In genomic region chr7:103710247-103710646, GRCh38 we compare ENCODE assay signal across 33 cellular contexts.
A peak's percentile ranks its signal among the peaks of the same experiment; 100 is the strongest.
DNase-seq lines count a peak whose midpoint lies in the region; ATAC-seq, FAIRE-seq and TF ChIP-seq lines count a peak whose summit lies in the region.
"Had no signal": no experiment of that assay in that cellular context is flagged by ENCODE, and none has a peak within 500 bp of the region (broad histone marks: within the 10 kb centered on the region; RNA-seq: fewer than 3 reads in every experiment).

No MANE protein-coding gene starts in this region.

- no peaks in the 10 kb centered on the region for H3K36me3 Mint-ChIP-seq in astrocyte (ENCODE audit: low read depth, unreplicated experiment)
- H3K36me3 Mint-ChIP-seq: activated CD4-positive, alpha-beta memory T cell treated with anti-CD3 and anti-CD28 coated beads for 36 hours; activated naive CD8-positive, alpha-beta T cell treated with anti-CD3 and anti-CD28 coated beads for 36 hours; naive thymus-derived CD8-positive, alpha-beta T cell; T-cell had no signal

- H4K8ac ChIP-seq in mesenchymal stem cell (ENCODE audit: low read length): no peak overlapping the region

- H3K4me1 Mint-ChIP-seq in astrocyte (ENCODE audit: low read depth, unreplicated experiment): no peaks in the 10 kb centered on the region
- H3K4me1 Mint-ChIP-seq: activated naive CD8-positive, alpha-beta T cell treated with anti-CD3 and anti-CD28 coated beads for 36 hours; GM23338; naive thymus-derived CD8-positive, alpha-beta T cell; T-cell had no signal

- H3K27me3 ChIP-seq in astrocyte (ENCODE audit: insufficient read depth, low read length) (no peaks in the 10 kb centered on the region), mesenchymal stem cell (ENCODE audit: control insufficient read depth in 1 of 2, insufficient read depth in 1 of 2, low read length in 2 of 2) (no peaks in the 10 kb centered on the region)
- H3K27me3 ChIP-seq: BLaER1 treated with 17β-estradiol and CSF1 and Interleukin-3, amounts not matched to agents 10 nM and 100 nM; SJCRH30 had no signal

- ATAC-seq in HG03280 (IDR thresholded peaks at IDR 0.05; ENCODE audit: unreplicated experiment) (no peak), HG03045 (IDR thresholded peaks at IDR 0.05; ENCODE audit: unreplicated experiment) (no peak)
- ATAC-seq: GM23338; naive thymus-derived CD8-positive, alpha-beta T cell; psoas muscle; T-cell had no signal

- H2BK12ac ChIP-seq in mesenchymal stem cell (ENCODE audit: low read length in 2 of 2): no peak overlapping the region

- H3K9ac ChIP-seq in astrocyte (ENCODE audit: low read length) (no peak overlapping the region), mesenchymal stem cell (ENCODE audit: low read length) (peak overlapping the region; percentile 72)
- H3K9ac ChIP-seq: BLaER1 treated with 17β-estradiol and CSF1 and Interleukin-3, amounts not matched to agents 10 nM and 100 nM had no signal

- TF ChIP-seq CTCF in AG04449 (IDR thresholded peaks at IDR 0.05; ENCODE audit: insufficient read depth, low read length, missing control alignments) (no peak), astrocyte (IDR thresholded peaks at IDR 0.05; ENCODE audit: insufficient read depth, low read depth, low read length) (no peak)

- H3K27ac Mint-ChIP-seq in astrocyte (ENCODE audit: unreplicated experiment): no peak overlapping the region
- H3K27ac Mint-ChIP-seq: activated CD4-positive, alpha-beta memory T cell treated with anti-CD3 and anti-CD28 coated beads for 36 hours; activated naive CD8-positive, alpha-beta T cell treated with anti-CD3 and anti-CD28 coated beads for 36 hours; activated T-helper 2 cell treated with anti-CD3 and anti-CD28 coated beads, Interferon-gamma antibody, Interleukin-2, Interleukin-4, amounts not matched to agents 10 μg/mL and 5 μg/mL and 100 μg/mL, durations not matched to agents 14 hours and 24 hours and 36 hours; GM23338; naive thymus-derived CD8-positive, alpha-beta T cell; stimulated activated naive CD8-positive, alpha-beta T cell treated with anti-CD3 and anti-CD28 coated beads, Interleukin-15, Interleukin-2, amounts not matched to agents 100 ng/mL and 50 ng/mL, for 24 hours; T-cell had no signal

- no peaks in the 10 kb centered on the region for H3K79me2 ChIP-seq in astrocyte (ENCODE audit: insufficient read depth, low read length)

- H4K91ac ChIP-seq in mesenchymal stem cell (ENCODE audit: low read length): no peak overlapping the region

- H3K23ac ChIP-seq in mesenchymal stem cell (ENCODE audit: low read length in 2 of 2): no peak overlapping the region

- H3K27me3 Mint-ChIP-seq in astrocyte (ENCODE audit: low read depth, unreplicated experiment): no peaks in the 10 kb centered on the region
- H3K27me3 Mint-ChIP-seq: activated CD4-positive, alpha-beta memory T cell treated with anti-CD3 and anti-CD28 coated beads for 36 hours; stimulated activated naive CD8-positive, alpha-beta T cell treated with anti-CD3 and anti-CD28 coated beads, Interleukin-15, Interleukin-2, amounts not matched to agents 100 ng/mL and 50 ng/mL, for 24 hours had no signal

- peak; percentile 5 for DNase-seq in AG04449 (ENCODE audit: low read depth, low spot score)
- DNase-seq in HT1080 (ENCODE audit: low read depth): peak; percentile 30
- no peak for DNase-seq in astrocyte (ENCODE audit: low read depth)
- no peak for DNase-seq in mesenchymal stem cell
- no peak for DNase-seq in NCI-H2107 (lab: John Stamatoyannopoulos, UW)
- DNase-seq in DMS 273 treated with DMSO at 0.1 percent for 48 hours (lab: John Stamatoyannopoulos, UW): no peak
- DNase-seq: ACHN; activated CD4-positive, alpha-beta memory T cell treated with anti-CD3 and anti-CD28 coated beads for 36 hours; activated CD4-positive, CD25-positive, alpha-beta regulatory T cell; activated CD8-positive, alpha-beta memory T cell treated with anti-CD3 and anti-CD28 coated beads, Interleukin-2, amount 50 U/mL, for 4 hours; activated naive CD8-positive, alpha-beta T cell treated with anti-CD3 and anti-CD28 coated beads for 36 hours; aorta; caudate nucleus; COR-L47; KG1; midbrain; naive thymus-derived CD8-positive, alpha-beta T cell; NCI-H1436; NCI-H2081 treated with DMSO at 0.1 percent for 48 hours; NCI-H345; nucleus accumbens; psoas muscle; SJCRH30; T-cell had no signal

- no peaks in the 10 kb centered on the region for H3K9me3 Mint-ChIP-seq in astrocyte (ENCODE audit: unreplicated experiment)
- H3K9me3 Mint-ChIP-seq: activated CD4-positive, alpha-beta memory T cell treated with anti-CD3 and anti-CD28 coated beads for 36 hours; activated naive CD8-positive, alpha-beta T cell treated with anti-CD3 and anti-CD28 coated beads for 36 hours; activated T-helper 2 cell treated with anti-CD3 and anti-CD28 coated beads, Interferon-gamma antibody, Interleukin-2, Interleukin-4, amounts not matched to agents 10 μg/mL and 5 μg/mL and 100 μg/mL, durations not matched to agents 14 hours and 24 hours and 36 hours; GM23338; stimulated activated naive CD8-positive, alpha-beta T cell treated with anti-CD3 and anti-CD28 coated beads, Interleukin-15, Interleukin-2, amounts not matched to agents 100 ng/mL and 50 ng/mL, for 24 hours; T-cell had no signal

- no peaks in the 10 kb centered on the region for H4K20me1 ChIP-seq in astrocyte (ENCODE audit: insufficient read depth, low read length)
- H4K20me1 ChIP-seq: BLaER1 treated with 17β-estradiol and CSF1 and Interleukin-3, amounts not matched to agents 10 nM and 100 nM had no signal

- CTCF ChIA-PET in AG04449 (lab: Yijun Ruan, JAX): no interaction called here

- H2BK15ac ChIP-seq in mesenchymal stem cell (ENCODE audit: low read depth, poor library complexity, severe bottlenecking): no peak overlapping the region

- H3K14ac ChIP-seq in mesenchymal stem cell (ENCODE audit: low read length in 2 of 2): no peak overlapping the region

- no peaks in the 10 kb centered on the region for H3K4me1 ChIP-seq in astrocyte (ENCODE audit: insufficient read depth, low read length)
- no peaks in the 10 kb centered on the region for H3K4me1 ChIP-seq in mesenchymal stem cell (ENCODE audit: control insufficient read depth, insufficient read depth, low read depth, low read length)
- H3K4me1 ChIP-seq: BLaER1 treated with 17β-estradiol and CSF1 and Interleukin-3, amounts not matched to agents 10 nM and 100 nM; psoas muscle had no signal

- no peak overlapping the region for H2BK120ac ChIP-seq in mesenchymal stem cell (ENCODE audit: low read depth, low read length)

- no peak overlapping the region for H3K4me3 Mint-ChIP-seq in astrocyte (ENCODE audit: unreplicated experiment)
- H3K4me3 Mint-ChIP-seq: activated CD4-positive, alpha-beta memory T cell treated with anti-CD3 and anti-CD28 coated beads for 36 hours; activated naive CD8-positive, alpha-beta T cell treated with anti-CD3 and anti-CD28 coated beads for 36 hours; GM23338; naive thymus-derived CD8-positive, alpha-beta T cell; stimulated activated naive CD8-positive, alpha-beta T cell treated with anti-CD3 and anti-CD28 coated beads, Interleukin-15, Interleukin-2, amounts not matched to agents 100 ng/mL and 50 ng/mL, for 24 hours; T-cell had no signal

- POLR2A ChIA-PET in AG04449 (lab: Yijun Ruan, JAX): no interaction called here

- no peaks in the 10 kb centered on the region for H3K79me1 ChIP-seq in mesenchymal stem cell (replicated peaks; ENCODE audit: low read length, poor library complexity, severe bottlenecking)

- no peak overlapping the region for H3K27ac ChIP-seq in astrocyte (ENCODE audit: low read depth, low read length)
- H3K27ac ChIP-seq in mesenchymal stem cell (ENCODE audit: low read length, poor library complexity, severe bottlenecking): no peak overlapping the region
- H3K27ac ChIP-seq: BLaER1 treated with 17β-estradiol and CSF1 and Interleukin-3, amounts not matched to agents 10 nM and 100 nM; psoas muscle; SJCRH30 had no signal

- WGBS in mesenchymal stem cell: no CpG with 5 or more reads among the region's 2 CpGs

- H3K4me3 ChIP-seq in AG04449 (ENCODE audit: low read depth, low read length): no peak overlapping the region
- no peak overlapping the region for H3K4me3 ChIP-seq in astrocyte (ENCODE audit: insufficient read depth, low read depth, low read length)
- H3K4me3 ChIP-seq in mesenchymal stem cell (ENCODE audit: insufficient read depth in 1 of 2, low read depth in 1 of 2, low read length in 2 of 2): peak overlapping the region in 1 of 2 experiments; percentile 45
- H3K4me3 ChIP-seq: BLaER1 treated with 17β-estradiol and CSF1 and Interleukin-3, amounts not matched to agents 10 nM and 100 nM; GM23338; psoas muscle; SJCRH30 had no signal

- H3K36me3 ChIP-seq in astrocyte (ENCODE audit: insufficient read depth, low read length) (no peaks in the 10 kb centered on the region), mesenchymal stem cell (ENCODE audit: control insufficient read depth in 1 of 2, insufficient read depth in 2 of 2, low read depth in 1 of 2, low read length in 2 of 2) (no peaks in the 10 kb centered on the region)
- H3K36me3 ChIP-seq: BLaER1 treated with 17β-estradiol and CSF1 and Interleukin-3, amounts not matched to agents 10 nM and 100 nM; SJCRH30 had no signal

- no peak overlapping the region for H2BK5ac ChIP-seq in mesenchymal stem cell (ENCODE audit: low read depth, low read length, poor library complexity, severe bottlenecking)

- no peaks in the 10 kb centered on the region for H3K9me3 ChIP-seq in astrocyte (ENCODE audit: insufficient read depth, low read depth, low read length)
- H3K9me3 ChIP-seq in mesenchymal stem cell (ENCODE audit: control insufficient read depth, low read length): no peaks in the 10 kb centered on the region
- H3K9me3 ChIP-seq: BLaER1 treated with 17β-estradiol and CSF1 and Interleukin-3, amounts not matched to agents 10 nM and 100 nM; psoas muscle; SJCRH30 had no signal

- no peak overlapping the region for H2AK5ac ChIP-seq in mesenchymal stem cell (ENCODE audit: low read length, severe bottlenecking)

- no peak overlapping the region for H2AFZ ChIP-seq in astrocyte (ENCODE audit: low read depth, low read length)
- H2AFZ ChIP-seq in mesenchymal stem cell (ENCODE audit: low read depth, low read length): no peak overlapping the region
- H2AFZ ChIP-seq: GM23338 had no signal

- H3K4ac ChIP-seq in mesenchymal stem cell (ENCODE audit: low read depth in 1 of 2, low read length in 2 of 2): no peak overlapping the region

- no peak overlapping the region for H3K18ac ChIP-seq in mesenchymal stem cell (ENCODE audit: low read depth in 1 of 2, low read length in 2 of 2)

- FAIRE-seq in astrocyte (lab: Jason Lieb, UNC): peak; percentile 29
- FAIRE-seq: GM18507, islet of Langerhans, RCC 7860 had no signal

- H3K4me2 ChIP-seq in astrocyte (ENCODE audit: low read length): peak overlapping the region; percentile 29
- no peak overlapping the region for H3K4me2 ChIP-seq in mesenchymal stem cell (ENCODE audit: low read length, poor library complexity, severe bottlenecking)
- H3K4me2 ChIP-seq: BLaER1 treated with 17β-estradiol and CSF1 and Interleukin-3, amounts not matched to agents 10 nM and 100 nM; GM23338 had no signal

Comparison
In these comparisons a context has a peak if more than half of its experiments do, and no peak if none do; other contexts are left out.
1. DNase-seq: peak in AG04449 (single experiment) and HT1080 (single experiment); none in astrocyte (single experiment), mesenchymal stem cell (single experiment), NCI-H2107 (single experiment) and DMS 273 treated with DMSO at 0.1 percent for 48 hours (single experiment).